Comparison of ENCODE assay signal across 8 cellular contexts in the genomic region with DNA sequence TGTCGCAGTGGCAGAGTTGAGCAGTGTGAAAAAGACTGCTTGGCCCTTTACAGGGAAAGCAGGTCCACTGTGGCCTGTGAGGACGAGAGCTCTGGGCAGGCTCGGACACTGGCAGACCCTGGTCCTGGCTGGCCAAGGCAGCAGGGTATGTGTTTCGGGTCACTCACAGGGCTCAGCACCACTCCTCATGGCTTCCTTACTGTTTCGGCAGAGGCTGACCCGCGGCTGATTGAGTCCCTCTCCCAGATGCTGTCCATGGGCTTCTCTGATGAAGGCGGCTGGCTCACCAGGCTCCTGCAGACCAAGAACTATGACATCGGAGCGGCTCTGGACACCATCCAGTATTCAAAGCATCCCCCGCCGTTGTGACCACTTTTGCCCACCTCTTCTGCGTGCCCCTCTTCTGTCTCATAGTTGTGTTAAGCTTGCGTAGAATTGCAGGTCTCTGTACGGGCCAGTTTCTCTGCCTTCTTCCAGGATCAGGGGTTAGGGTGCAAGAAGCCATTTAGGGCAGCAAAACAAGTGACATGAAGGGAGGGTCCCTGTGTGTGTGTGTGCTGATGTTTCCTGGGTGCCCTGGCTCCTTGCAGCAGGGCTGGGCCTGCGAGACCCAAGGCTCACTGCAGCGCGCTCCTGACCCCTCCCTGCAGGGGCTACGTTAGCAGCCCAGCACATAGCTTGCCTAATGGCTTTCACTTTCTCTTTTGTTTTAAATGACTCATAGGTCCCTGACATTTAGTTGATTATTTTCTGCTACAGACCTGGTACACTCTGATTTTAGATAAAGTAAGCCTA. TPM values are rescaled to one million over a fixed set of nuclear protein-coding genes. Genes with fewer than 3 reads are reported as not detected.
DNase-seq lines count a peak whose midpoint lies in the region; ATAC-seq and TF ChIP-seq lines count a peak whose summit lies in the region.

No MANE protein-coding gene starts in this region.

- H3K27ac Mint-ChIP-seq in CD8-positive, alpha-beta memory T cell = peak overlapping the region; percentile 81 to 97 (median 92)
- H3K27ac Mint-ChIP-seq in immature natural killer cell (peak overlapping the region; percentile 86 to 94 (median 90)), endodermal cell (no peak overlapping the region)
- peak overlapping the region; percentile 92 for H3K27ac Mint-ChIP-seq in stimulated activated effector memory CD8-positive, alpha-beta T cell treated with anti-CD3 and anti-CD28 coated beads, Interleukin-12 subunit alpha, Interleukin-12 subunit beta, amount 100 ng/mL, for 72 hours

- H3K4me3 ChIP-seq in CD8-positive, alpha-beta memory T cell (ENCODE audit: low read length) = no peak overlapping the region
- no peak overlapping the region for H3K4me3 ChIP-seq in endodermal cell (ENCODE audit: low read length)

- DNase-seq in CD8-positive, alpha-beta memory T cell = peak; percentile 45 to 77 (median 53)
- peak; percentile 69 for DNase-seq in activated CD8-positive, alpha-beta memory T cell treated with anti-CD3 and anti-CD28 coated beads, Interleukin-2, amount 50 U/mL, for 48 hours
- DNase-seq in immature natural killer cell (peak; percentile 60 to 69 (median 67)), GDM1 (lab: John Stamatoyannopoulos, UW) (no peak), endodermal cell (no peak), NCI-H82 treated with DMSO at 0.1 percent for 48 hours (lab: John Stamatoyannopoulos, UW; ENCODE audit: unreplicated experiment) (no peak)
- DNase-seq in stimulated activated effector memory CD8-positive, alpha-beta T cell treated with anti-CD3 and anti-CD28 coated beads, Interleukin-12 subunit alpha, Interleukin-12 subunit beta, amount 100 ng/mL, for 72 hours (ENCODE audit: low spot score in 2 of 2) = no peak

- ATAC-seq in HG03135 (IDR thresholded peaks at IDR 0.05; ENCODE audit: unreplicated experiment) = peak; percentile 67
- peak; percentile 89 for ATAC-seq in stimulated activated effector memory CD8-positive, alpha-beta T cell treated with anti-CD3 and anti-CD28 coated beads, Interleukin-12 subunit alpha, Interleukin-12 subunit beta, amount 100 ng/mL, for 72 hours

- H3K36me3 ChIP-seq in CD8-positive, alpha-beta memory T cell (ENCODE audit: insufficient read depth, low read length) = peaks cover 63% of the 10 kb centered on the region
- peaks cover 65% of the 10 kb centered on the region for H3K36me3 ChIP-seq in endodermal cell (ENCODE audit: control insufficient read depth, insufficient read depth, low read length)

- no peak for TF ChIP-seq CTCF in endodermal cell (conservative IDR thresholded peaks at IDR 0.05)

- POLR2A ChIA-PET in CD8-positive, alpha-beta memory T cell (lab: Charles Lee) = interaction anchor here (1.0 to 1.8 kb wide), 2 partner anchors 14 to 73 kb away, joined by 4 to 9 read pairs; no protein-coding TSS in a partner anchor

- CTCF ChIA-PET in CD8-positive, alpha-beta memory T cell (lab: Charles Lee) = interaction anchor here (1.1 to 1.9 kb wide), 2 partner anchors 14 to 74 kb away, joined by 4 read pairs; no protein-coding TSS in a partner anchor

- no peaks in the 10 kb centered on the region for H3K9me3 Mint-ChIP-seq in CD8-positive, alpha-beta memory T cell
- H3K9me3 Mint-ChIP-seq in immature natural killer cell = no peaks in the 10 kb centered on the region
- H3K9me3 Mint-ChIP-seq in stimulated activated effector memory CD8-positive, alpha-beta T cell treated with anti-CD3 and anti-CD28 coated beads, Interleukin-12 subunit alpha, Interleukin-12 subunit beta, amount 100 ng/mL, for 72 hours = no peaks in the 10 kb centered on the region
- peaks cover 13% of the 10 kb centered on the region for H3K9me3 Mint-ChIP-seq in endodermal cell

- H3K27me3 Mint-ChIP-seq in CD8-positive, alpha-beta memory T cell = peaks cover 0 to 2% of the 10 kb centered on the region in 2 donors
- H3K27me3 Mint-ChIP-seq in immature natural killer cell (ENCODE audit: low read depth in 3 of 3) (peaks cover 4 to 9% (median 7%) of the 10 kb centered on the region in 3 donors), endodermal cell (ENCODE audit: insufficient read depth) (no peaks in the 10 kb centered on the region)

- no peak overlapping the region for H3K9ac ChIP-seq in endodermal cell (ENCODE audit: extremely low read depth, low read length, poor library complexity, severe bottlenecking)

- H3K27me3 ChIP-seq in CD8-positive, alpha-beta memory T cell (ENCODE audit: insufficient read depth, low read length, poor library complexity, severe bottlenecking) = no peaks in the 10 kb centered on the region
- H3K27me3 ChIP-seq in endodermal cell (ENCODE audit: control insufficient read depth, insufficient read depth, low read length, poor library complexity, severe bottlenecking) = no peaks in the 10 kb centered on the region

- 95% methylated on average over 19 of the region's 19 CpGs for WGBS in endodermal cell (ENCODE audit: insufficient coverage in 1 of 2, insufficient read length in 1 of 2), 2 experiments

- peaks cover 18% of the 10 kb centered on the region for H3K4me1 ChIP-seq in CD8-positive, alpha-beta memory T cell (ENCODE audit: insufficient read depth, low read length)
- no peaks in the 10 kb centered on the region for H3K4me1 ChIP-seq in endodermal cell (ENCODE audit: control insufficient read depth, insufficient read depth, low read length)

- peak overlapping the region; percentile 28 to 72 (median 60) for H3K4me3 Mint-ChIP-seq in CD8-positive, alpha-beta memory T cell
- H3K4me3 Mint-ChIP-seq in immature natural killer cell (peak overlapping the region; percentile 48 to 69 (median 60)), endodermal cell (no peak overlapping the region)
- peak overlapping the region; percentile 37 for H3K4me3 Mint-ChIP-seq in stimulated activated effector memory CD8-positive, alpha-beta T cell treated with anti-CD3 and anti-CD28 coated beads, Interleukin-12 subunit alpha, Interleukin-12 subunit beta, amount 100 ng/mL, for 72 hours

- peaks cover 16 to 31% (median 18%) of the 10 kb centered on the region in 3 donors for H3K4me1 Mint-ChIP-seq in CD8-positive, alpha-beta memory T cell
- peaks cover 20 to 25% of the 10 kb centered on the region in 2 donors for H3K4me1 Mint-ChIP-seq in immature natural killer cell
- peaks cover 41% of the 10 kb centered on the region for H3K4me1 Mint-ChIP-seq in stimulated activated effector memory CD8-positive, alpha-beta T cell treated with anti-CD3 and anti-CD28 coated beads, Interleukin-12 subunit alpha, Interleukin-12 subunit beta, amount 100 ng/mL, for 72 hours
- no peaks in the 10 kb centered on the region for H3K4me1 Mint-ChIP-seq in endodermal cell

- H3K9me3 ChIP-seq in CD8-positive, alpha-beta memory T cell (ENCODE audit: low read length) = no peaks in the 10 kb centered on the region
- no peaks in the 10 kb centered on the region for H3K9me3 ChIP-seq in endodermal cell (ENCODE audit: control insufficient read depth, low read length)

- peaks cover 4 to 85% (median 17%) of the 10 kb centered on the region in 3 donors for H3K36me3 Mint-ChIP-seq in CD8-positive, alpha-beta memory T cell
- peaks cover 9 to 28% (median 19%) of the 10 kb centered on the region in 3 donors for H3K36me3 Mint-ChIP-seq in immature natural killer cell
- H3K36me3 Mint-ChIP-seq in stimulated activated effector memory CD8-positive, alpha-beta T cell treated with anti-CD3 and anti-CD28 coated beads, Interleukin-12 subunit alpha, Interleukin-12 subunit beta, amount 100 ng/mL, for 72 hours = peaks cover 97% of the 10 kb centered on the region
- H3K36me3 Mint-ChIP-seq in endodermal cell (ENCODE audit: low read depth) = peaks cover 84% of the 10 kb centered on the region

- peak overlapping the region; percentile 51 for H3K27ac ChIP-seq in CD8-positive, alpha-beta memory T cell (ENCODE audit: low read depth, low read length)
- no peak overlapping the region for H3K27ac ChIP-seq in endodermal cell (ENCODE audit: low read depth, low read length)

RNA-seq across cellular contexts. Expression of gene SQSTM1, which starts 15.7 kb away (rescaled TPM):
- 100 to 1,000 TPM; 158 to 179 TPM for total RNA-seq in CD8-positive, alpha-beta memory T cell
- polyA plus RNA-seq in CD8-positive, alpha-beta memory T cell = 212 TPM
- 100 to 1,000 TPM; 256 to 292 (median 268) TPM for polyA plus RNA-seq in immature natural killer cell
- 100 to 1,000 TPM; 134 to 172 TPM for total RNA-seq in endodermal cell
- 48.3 TPM for polyA plus RNA-seq in endodermal cell (2013, experiment 1 of 2)
- 43.6 TPM for polyA plus RNA-seq in endodermal cell (2013, experiment 2 of 2)

RNA-seq across cellular contexts. Expression of gene MRNIP, which starts 22.2 kb away (rescaled TPM):
- total RNA-seq in CD8-positive, alpha-beta memory T cell = 10 to 100 TPM; 23.9 to 27.2 TPM
- polyA plus RNA-seq in CD8-positive, alpha-beta memory T cell = 17.7 TPM
- polyA plus RNA-seq in immature natural killer cell = 1 to 10 TPM; 3.4 to 6.2 (median 4.2) TPM
- total RNA-seq in endodermal cell = 10 to 100 TPM; 45.8 to 55.3 TPM
- polyA plus RNA-seq in endodermal cell (2013, experiment 1 of 2) = 34.7 TPM
- polyA plus RNA-seq in endodermal cell (2013, experiment 2 of 2) = 32.0 TPM

RNA-seq across cellular contexts. Expression of gene MGAT4B, which starts 29.8 kb away (rescaled TPM):
- total RNA-seq in CD8-positive, alpha-beta memory T cell = 100 to 1,000 TPM in 1 of 2 experiments, 10 to 100 TPM in 1; 94.0 to 103 TPM
- polyA plus RNA-seq in CD8-positive, alpha-beta memory T cell = 21.0 TPM
- polyA plus RNA-seq in immature natural killer cell = 10 to 100 TPM in 2 of 3 donors, 1 to 10 TPM in 1; 8.7 to 16.3 (median 15.0) TPM
- total RNA-seq in endodermal cell = 100 to 1,000 TPM; 165 to 177 TPM
- polyA plus RNA-seq in endodermal cell (2013, experiment 1 of 2) = 75.1 TPM
- 66.4 TPM for polyA plus RNA-seq in endodermal cell (2013, experiment 2 of 2)

RNA-seq across cellular contexts. Expression of gene LTC4S, which starts 42.6 kb away (rescaled TPM):
- 1 to 10 TPM in 1 of 2 experiments, under 1 TPM in 1; 0.57 to 1.0 TPM for total RNA-seq in CD8-positive, alpha-beta memory T cell
- polyA plus RNA-seq in CD8-positive, alpha-beta memory T cell = 4.0 TPM
- polyA plus RNA-seq in immature natural killer cell = 1 to 10 TPM; 2.3 to 5.8 (median 5.8) TPM
- 1 to 10 TPM; 5.7 to 6.3 TPM for total RNA-seq in endodermal cell
- polyA plus RNA-seq in endodermal cell (2013, experiment 1 of 2) = 1.4 TPM
- 1.6 TPM for polyA plus RNA-seq in endodermal cell (2013, experiment 2 of 2)

Comparison
In these comparisons a context has a peak if more than half of its experiments do, and no peak if none do; other contexts are left out.
1. DNase-seq: peak in CD8-positive, alpha-beta memory T cell (5 of 5), activated CD8-positive, alpha-beta memory T cell treated with anti-CD3 and anti-CD28 coated beads, Interleukin-2, amount 50 U/mL, for 48 hours (single experiment) and immature natural killer cell (3 of 3); none in stimulated activated effector memory CD8-positive, alpha-beta T cell treated with anti-CD3 and anti-CD28 coated beads, Interleukin-12 subunit alpha, Interleukin-12 subunit beta, amount 100 ng/mL, for 72 hours (0 of 2), GDM1 (single experiment), endodermal cell (single experiment) and NCI-H82 treated with DMSO at 0.1 percent for 48 hours (single experiment).